ENCODE assay signal across 27 cellular contexts in genomic region chr21:31711326-31711725, GRCh38. TPM values are rescaled to one million over a fixed set of nuclear protein-coding genes. Genes with fewer than 3 reads are reported as not detected.
DNase-seq lines count a peak whose midpoint lies in the region; ATAC-seq, FAIRE-seq and TF ChIP-seq lines count a peak whose summit lies in the region.
"Had no signal": no experiment of that assay in that cellular context is flagged by ENCODE, and none has a peak within 500 bp of the region (broad histone marks: within the 10 kb centered on the region; RNA-seq: fewer than 3 reads in every experiment).

No MANE protein-coding gene starts in this region.

- DNase-seq in HepG2 (ENCODE audit: low spot score) (no peak), right lobe of liver (no peak), K562 (ENCODE audit: extremely low read depth in 1 of 4, low spot score in 3 of 4) (no peak), osteoblast (ENCODE audit: insufficient read length, low spot score, missing footprints) (no peak), posterior vena cava (ENCODE audit: low spot score) (no peak), H4 (ENCODE audit: low spot score) (no peak), mucosa of gallbladder (ENCODE audit: low spot score) (no peak), CD1c-positive myeloid dendritic cell (ENCODE audit: extremely low spot score) (no peak)
- DNase-seq: 8988T; CD8-positive, alpha-beta memory T cell; DMS79 treated with DMSO at 0.1 percent for 48 hours; GF-D8; GOT3; KG1; MG63; NCI-H1105 treated with DMSO at 0.1 percent for 48 hours; NCI-H146; NCI-H1930; NCI-H2107; NCI-H524; NCI-H774; SIG-M5 had no signal

- TF ChIP-seq EP300 in HepG2 (IDR thresholded peaks at IDR 0.05; ENCODE audit: low read depth in 2 of 2, low read length in 2 of 2): no peak
- TF ChIP-seq EP300 in HepG2 (CRISPR knock-in tag; IDR thresholded peaks at IDR 0.05; ENCODE audit: borderline replicate concordance): no peak
- no peak for TF ChIP-seq EP300 in K562 (IDR thresholded peaks at IDR 0.05; ENCODE audit: low read length)

- peaks cover 100% of the 10 kb centered on the region for H3K79me2 ChIP-seq in HepG2 (ENCODE audit: insufficient read depth, low read length)
- H3K79me2 ChIP-seq in K562 (ENCODE audit: control insufficient read depth, insufficient read depth, low read length): peaks cover 100% of the 10 kb centered on the region
- H3K79me2 ChIP-seq in osteoblast (ENCODE audit: insufficient read depth, low read length): peaks cover 99% of the 10 kb centered on the region

- H3K4me2 ChIP-seq in HepG2 (ENCODE audit: low read depth, low read length) (no peak overlapping the region), K562 (ENCODE audit: insufficient read depth, low read length) (no peak overlapping the region), osteoblast (ENCODE audit: insufficient read depth, low read length) (peak overlapping the region; percentile 69)
- H3K4me2 ChIP-seq: BLaER1 treated with 17β-estradiol and CSF1 and Interleukin-3, amounts not matched to agents 10 nM and 100 nM had no signal

- H3K27me3 ChIP-seq in HepG2 (ENCODE audit: control insufficient read depth in 1 of 2, insufficient read depth in 2 of 2, low read length in 2 of 2) (no peaks in the 10 kb centered on the region), right lobe of liver (no peaks in the 10 kb centered on the region), K562 (ENCODE audit: control insufficient read depth in 2 of 2, insufficient read depth in 2 of 2, low read length in 2 of 2) (no peaks in the 10 kb centered on the region), osteoblast (ENCODE audit: insufficient read depth, low read length) (no peaks in the 10 kb centered on the region)
- H3K27me3 ChIP-seq: BLaER1 treated with 17β-estradiol and CSF1 and Interleukin-3, amounts not matched to agents 10 nM and 100 nM; MG63 had no signal

- peaks cover 89% of the 10 kb centered on the region for H4K20me1 ChIP-seq in HepG2 (ENCODE audit: insufficient read depth, low read length)
- H4K20me1 ChIP-seq in K562 (replicated peaks; ENCODE audit: control insufficient read depth, insufficient read depth, low read length): peaks cover 29% of the 10 kb centered on the region
- peaks cover 27% of the 10 kb centered on the region for H4K20me1 ChIP-seq in osteoblast (ENCODE audit: insufficient read depth, low read length)

- H3K9ac ChIP-seq in HepG2 (ENCODE audit: insufficient read depth, low read depth, low read length) (no peak overlapping the region), K562 (ENCODE audit: insufficient read depth in 1 of 2, low read depth in 2 of 2, low read length in 2 of 2) (no peak overlapping the region)
- H3K9ac ChIP-seq: BLaER1 treated with 17β-estradiol and CSF1 and Interleukin-3, amounts not matched to agents 10 nM and 100 nM had no signal

- in situ Hi-C loops in HepG2 (cut with HindIII; ENCODE audit: extremely low pct_ligation_motif_present, low pct_unique_long_range_greater_than_20kb): no loop called here
- in situ Hi-C loops in K562 (cut with MboI): no loop called here

- TF ChIP-seq POLR2A in HepG2 (IDR thresholded peaks at IDR 0.05; ENCODE audit: insufficient read depth in 1 of 2, low read depth in 2 of 2, low read length in 2 of 2): no peak
- TF ChIP-seq POLR2A in right lobe of liver (IDR thresholded peaks at IDR 0.05): no peak
- no peak for TF ChIP-seq POLR2A in K562 (conservative IDR thresholded peaks at IDR 0.05)

- H3K4me3 ChIP-seq in HepG2 (replicated peaks in 1 of 3; ENCODE audit: insufficient read depth in 1 of 3, low read depth in 2 of 3, low read length in 3 of 3): no peak overlapping the region
- H3K4me3 ChIP-seq in right lobe of liver: no peak overlapping the region
- no peak overlapping the region for H3K4me3 ChIP-seq in K562
- H3K4me3 ChIP-seq in osteoblast (ENCODE audit: insufficient read depth, low read length): no peak overlapping the region
- H3K4me3 ChIP-seq: BLaER1 treated with 17β-estradiol and CSF1 and Interleukin-3, amounts not matched to agents 10 nM and 100 nM; MG63 had no signal

- H2AFZ ChIP-seq in HepG2 (ENCODE audit: low read length) (no peak overlapping the region), K562 (ENCODE audit: low read depth, low read length) (no peak overlapping the region), osteoblast (ENCODE audit: low read length) (no peak overlapping the region)

- FAIRE-seq in HepG2 (lab: Jason Lieb, UNC) (no peak), K562 (lab: Jason Lieb, UNC) (no peak)
- FAIRE-seq: GM12891, RCC 7860 had no signal

- H3K27ac ChIP-seq in HepG2 (ENCODE audit: extremely low read length, insufficient read depth, low read length): no peak overlapping the region
- no peak overlapping the region for H3K27ac ChIP-seq in right lobe of liver
- H3K27ac ChIP-seq in K562 (ENCODE audit: extremely low read depth, low read depth, low read length): no peak overlapping the region
- H3K27ac ChIP-seq in osteoblast (ENCODE audit: low read depth, low read length): peak overlapping the region; percentile 61
- H3K27ac ChIP-seq: BLaER1 treated with 17β-estradiol and CSF1 and Interleukin-3, amounts not matched to agents 10 nM and 100 nM; HL-60 had no signal

- CTCF ChIA-PET in HepG2 (lab: Yijun Ruan, JAX; ENCODE audit: low intra/inter-chr PET ratio, low total read pairs): no interaction called here
- CTCF ChIA-PET in K562 (lab: Yijun Ruan, JAX; ENCODE audit: low intra/inter-chr PET ratio): no interaction called here

- POLR2A ChIA-PET in HepG2 (lab: Yijun Ruan, JAX): no interaction called here
- POLR2A ChIA-PET in K562 (lab: Yijun Ruan, JAX): interaction anchor here (1.2 kb wide), 1 partner anchor 11 kb away, joined by 3 read pairs; no protein-coding TSS in a partner anchor

- TF ChIP-seq CTCF in HepG2 (CRISPR knock-in tag; IDR thresholded peaks at IDR 0.05) (no peak), right lobe of liver (IDR thresholded peaks at IDR 0.05) (no peak), K562 (IDR thresholded peaks at IDR 0.05 in 2 of 3, conservative IDR thresholded peaks at IDR 0.05 in 1 of 3; ENCODE audit: insufficient read depth in 2 of 3, low read depth in 1 of 3, low read length in 3 of 3) (no peak), osteoblast (IDR thresholded peaks at IDR 0.05; ENCODE audit: extremely low read depth, low read depth, low read length) (no peak)

- BruUV-seq in HepG2 (replicated peaks; lab: Mats Ljungman, UMichigan): no TSS peak
- BruUV-seq in K562 (replicated peaks; lab: Mats Ljungman, UMichigan): no TSS peak

- H3K4me1 ChIP-seq in HepG2 (ENCODE audit: insufficient read depth, low read length) (peaks cover 44% of the 10 kb centered on the region), right lobe of liver (peaks cover 0 to 50% (median 13%) of the 10 kb centered on the region in 4 donors), K562 (replicated peaks in 1 of 2; ENCODE audit: control insufficient read depth in 2 of 2, insufficient read depth in 2 of 2, low read length in 2 of 2) (peaks cover 3 to 46% of the 10 kb centered on the region in 2 experiments), osteoblast (ENCODE audit: insufficient read depth, low read length) (peaks cover 42% of the 10 kb centered on the region)

- H3K36me3 ChIP-seq in HepG2 (replicated peaks in 1 of 2; ENCODE audit: control insufficient read depth in 1 of 2, insufficient read depth in 2 of 2, low read length in 2 of 2): 0 out of 5 replicates have a peak, but pooled peaks cover 0 to 1% of the 10 kb centered on the region in 2 experiments
- H3K36me3 ChIP-seq in right lobe of liver: no peaks in the 10 kb centered on the region
- peaks cover 22% of the 10 kb centered on the region for H3K36me3 ChIP-seq in K562 (ENCODE audit: control insufficient read depth, insufficient read depth, low read length)
- H3K36me3 ChIP-seq in osteoblast (ENCODE audit: insufficient read depth, low read length): no peaks in the 10 kb centered on the region

- no peak for ATAC-seq in HepG2
- no peak for ATAC-seq in right lobe of liver
- no peak for ATAC-seq in K562
- ATAC-seq: HCT116 had no signal

- intact Hi-C loops in HepG2 (cut with micrococcal nuclease; ENCODE audit: unreplicated experiment) (loop anchor here (10.0 kb wide), 1 partner anchor 47 kb away; no protein-coding TSS in a partner anchor), right lobe of liver (cut with DNase I) (no loop called here), K562 (cut with micrococcal nuclease) (no loop called here), posterior vena cava (cut with DNase I) (no loop called here)

- 93% methylated on average over 1 of the region's 1 CpG for WGBS in HepG2 (ENCODE audit: low lambda C conversion rate)
- WGBS in right lobe of liver (ENCODE audit: insufficient coverage, low coverage, low lambda C conversion rate, missing lambda C conversion rate): 89% methylated on average over 1 of the region's 1 CpG
- whole genome bisulfite sequencing in K562 (ENCODE audit: insufficient coverage, low coverage, missing lambda C conversion rate): 81% methylated on average over 1 of the region's 1 CpG

- no peaks in the 10 kb centered on the region for H3K9me3 ChIP-seq in HepG2 (ENCODE audit: low read length)
- no peaks in the 10 kb centered on the region for H3K9me3 ChIP-seq in right lobe of liver
- no peaks in the 10 kb centered on the region for H3K9me3 ChIP-seq in K562 (replicated peaks; ENCODE audit: control insufficient read depth, insufficient read depth, low read depth, low read length)
- H3K9me3 ChIP-seq in osteoblast (ENCODE audit: low read depth, low read length): no peaks in the 10 kb centered on the region
- H3K9me3 ChIP-seq: BLaER1 treated with 17β-estradiol and CSF1 and Interleukin-3, amounts not matched to agents 10 nM and 100 nM; MG63 had no signal

- H3K9me1 ChIP-seq in K562 (ENCODE audit: control insufficient read depth, insufficient read depth, low read length): no peaks in the 10 kb centered on the region

- no peak for TF ChIP-seq RAD21 in HepG2 (CRISPR knock-in tag; IDR thresholded peaks at IDR 0.05)
- TF ChIP-seq RAD21 in K562 (CRISPR knock-in tag; conservative IDR thresholded peaks at IDR 0.05 in 1 of 2, IDR thresholded peaks at IDR 0.05 in 1 of 2): no peak

RNA-seq across cellular contexts. Expression of gene SCAF4, which starts 20.6 kb away (rescaled TPM):
- total RNA-seq in HepG2 (2016; rRNA removed; fragmentation: Illumina TruSeq; extraction: Trizol) (7.8 and 9.1 TPM in 2 replicates), right lobe of liver (10 to 100 TPM; 10.1 to 18.5 (median 13.7) TPM), K562 (2014; rRNA removed) (11.6 and 14.9 TPM in 2 replicates), K562 (2014; rRNA removed; fragmentation: Illumina TruSeq; extraction: Trizol) (17.2 and 18.8 TPM in 2 replicates), K562 (2015; rRNA removed; fragmentation: Illumina TruSeq; extraction: Trizol) (14.4 and 16.0 TPM in 2 replicates), K562 (2021) (52.2 and 55.7 TPM in 2 replicates), osteoblast (7.6 and 10.9 TPM in 2 replicates), posterior vena cava (10 to 100 TPM; 22.3 to 26.4 TPM), mucosa of gallbladder (28.8 TPM)
- 11.3 and 15.0 TPM in 2 replicates for total RNA-seq in HepG2 (2016; cell fraction: cytosol; rRNA removed; fragmentation: Illumina TruSeq; extraction: Trizol; ENCODE audit: low read depth)
- total RNA-seq in HepG2 (2016; cell fraction: insoluble cytoplasmic fraction; rRNA removed; fragmentation: Illumina TruSeq; extraction: Trizol): 6.5 and 9.5 TPM in 2 replicates
- total RNA-seq in HepG2 (2016; cell fraction: membrane; rRNA removed; fragmentation: Illumina TruSeq; extraction: Trizol): 5.5 and 5.8 TPM in 2 replicates
- total RNA-seq in HepG2 (2016; cell fraction: nucleus; rRNA removed; fragmentation: Illumina TruSeq; extraction: Trizol): 31.8 and 33.5 TPM in 2 replicates
- polyA plus RNA-seq in HepG2 (2011; rRNA removed) (11.1 and 11.5 TPM in 2 replicates), K562 (2011; rRNA removed) (27.3 and 33.9 TPM in 2 replicates), K562 (2014; fragmentation: Illumina TruSeq; extraction: Trizol) (44.2 and 48.2 TPM in 2 replicates), K562 (2014; fragmentation: Nextera tagmentation; extraction: Ambion mirVana) (1 to 10 TPM; 2.3 to 5.1 TPM), K562 (2014; rRNA removed) (28.3 and 30.3 TPM in 2 replicates)
- 3.4 and 4.2 TPM in 2 replicates for polyA plus RNA-seq in HepG2 (2011; cell fraction: cytosol; rRNA removed)
- polyA plus RNA-seq in HepG2 (2011; cell fraction: nucleus; rRNA removed): 41.8 and 44.1 TPM in 2 replicates
- polyA plus RNA-seq in HepG2 (2012): 22.5 and 23.1 TPM in 2 replicates
- 0.96 and 1.1 TPM in 2 replicates for polyA plus RNA-seq in HepG2 (2016; cell fraction: cytosol; fragmentation: Illumina TruSeq; extraction: Trizol; ENCODE audit: low read depth)
- polyA plus RNA-seq in HepG2 (2016; cell fraction: insoluble cytoplasmic fraction; fragmentation: Illumina TruSeq; extraction: Trizol; ENCODE audit: low read depth): 16.6 and 22.3 TPM in 2 replicates
- 2.3 and 2.9 TPM in 2 replicates for polyA plus RNA-seq in HepG2 (2016; cell fraction: membrane; fragmentation: Illumina TruSeq; extraction: Trizol; ENCODE audit: low read depth)
- polyA plus RNA-seq in HepG2 (2016; cell fraction: nucleus; fragmentation: Illumina TruSeq; extraction: Trizol; ENCODE audit: insufficient read depth, low read depth): 55.4 and 57.4 TPM in 2 replicates
- 15.5 and 17.2 TPM in 2 replicates for polyA minus RNA-seq in HepG2 (2011; rRNA and poly(A)+ RNA removed; ENCODE audit: low replicate concordance)
- polyA minus RNA-seq in HepG2 (2011; cell fraction: cytosol; rRNA and poly(A)+ RNA removed): 8.9 and 9.3 TPM in 2 replicates
- 113 and 114 TPM in 2 replicates for polyA minus RNA-seq in HepG2 (2011; cell fraction: nucleus; rRNA and poly(A)+ RNA removed)
- total RNA-seq in K562 (2011; cell fraction: chromatin; rRNA removed; ENCODE audit: low replicate concordance): 94.8 and 259 TPM in 2 replicates
- total RNA-seq in K562 (2011; cell fraction: nucleolus; rRNA removed): 49.9 and 60.1 TPM in 2 replicates
- 124 and 178 TPM in 2 replicates for total RNA-seq in K562 (2011; cell fraction: nucleoplasm; rRNA removed)
- 13.0 and 21.8 TPM in 2 replicates for polyA plus RNA-seq in K562 (2011; cell fraction: cytosol; rRNA removed)
- 85.0 and 99.6 TPM in 2 replicates for polyA plus RNA-seq in K562 (2011; cell fraction: nucleus; rRNA removed)
- 28.1 and 29.3 TPM in 2 replicates for polyA plus RNA-seq in K562 (2012)
- 34.5 and 35.1 TPM in 2 replicates for polyA minus RNA-seq in K562 (2011; rRNA and poly(A)+ RNA removed)
- 24.8 and 25.2 TPM in 2 replicates for polyA minus RNA-seq in K562 (2011; cell fraction: cytosol; rRNA and poly(A)+ RNA removed)
- polyA minus RNA-seq in K562 (2011; cell fraction: nucleus; rRNA and poly(A)+ RNA removed): 71.0 and 80.2 TPM in 2 replicates
- total RNA-seq in H4 (2014; rRNA removed; shearing (Covaris generic)): 1.6 and 3.1 TPM in 2 replicates

RNA-seq across cellular contexts. Expression of gene SOD1, which starts 51.8 kb away (rescaled TPM):
- 537 and 796 TPM in 2 replicates for total RNA-seq in HepG2 (2016; rRNA removed; fragmentation: Illumina TruSeq; extraction: Trizol)
- 111 and 115 TPM in 2 replicates for total RNA-seq in HepG2 (2016; cell fraction: cytosol; rRNA removed; fragmentation: Illumina TruSeq; extraction: Trizol; ENCODE audit: low read depth)
- 560 and 812 TPM in 2 replicates for total RNA-seq in HepG2 (2016; cell fraction: insoluble cytoplasmic fraction; rRNA removed; fragmentation: Illumina TruSeq; extraction: Trizol)
- 188 and 193 TPM in 2 replicates for total RNA-seq in HepG2 (2016; cell fraction: membrane; rRNA removed; fragmentation: Illumina TruSeq; extraction: Trizol)
- 192 and 198 TPM in 2 replicates for total RNA-seq in HepG2 (2016; cell fraction: nucleus; rRNA removed; fragmentation: Illumina TruSeq; extraction: Trizol)
- polyA plus RNA-seq in HepG2 (2011; rRNA removed): 220 and 317 TPM in 2 replicates
- polyA plus RNA-seq in HepG2 (2011; cell fraction: cytosol; rRNA removed): 351 and 366 TPM in 2 replicates
- 86.6 and 92.5 TPM in 2 replicates for polyA plus RNA-seq in HepG2 (2011; cell fraction: nucleus; rRNA removed)
- polyA plus RNA-seq in HepG2 (2012): 298 and 405 TPM in 2 replicates
- 103 and 124 TPM in 2 replicates for polyA plus RNA-seq in HepG2 (2016; cell fraction: cytosol; fragmentation: Illumina TruSeq; extraction: Trizol; ENCODE audit: low read depth)
- polyA plus RNA-seq in HepG2 (2016; cell fraction: insoluble cytoplasmic fraction; fragmentation: Illumina TruSeq; extraction: Trizol; ENCODE audit: low read depth): 763 and 855 TPM in 2 replicates
- polyA plus RNA-seq in HepG2 (2016; cell fraction: membrane; fragmentation: Illumina TruSeq; extraction: Trizol; ENCODE audit: low read depth): 153 and 169 TPM in 2 replicates
- 306 and 314 TPM in 2 replicates for polyA plus RNA-seq in HepG2 (2016; cell fraction: nucleus; fragmentation: Illumina TruSeq; extraction: Trizol; ENCODE audit: insufficient read depth, low read depth)
- 81.8 and 102 TPM in 2 replicates for polyA minus RNA-seq in HepG2 (2011; rRNA and poly(A)+ RNA removed; ENCODE audit: low replicate concordance)
- polyA minus RNA-seq in HepG2 (2011; cell fraction: cytosol; rRNA and poly(A)+ RNA removed): 290 and 341 TPM in 2 replicates
- polyA minus RNA-seq in HepG2 (2011; cell fraction: nucleus; rRNA and poly(A)+ RNA removed): 57.2 and 63.5 TPM in 2 replicates
- total RNA-seq in right lobe of liver: 1,000 to 10,000 TPM in 1 of 6 experiments, 100 to 1,000 TPM in 5; 398 to 1,176 (median 518) TPM
- 34.1 and 47.2 TPM in 2 replicates for total RNA-seq in K562 (2011; cell fraction: chromatin; rRNA removed; ENCODE audit: low replicate concordance)
- total RNA-seq in K562 (2011; cell fraction: nucleolus; rRNA removed): 65.2 and 66.5 TPM in 2 replicates
- 81.2 and 82.4 TPM in 2 replicates for total RNA-seq in K562 (2011; cell fraction: nucleoplasm; rRNA removed)
- total RNA-seq in K562 (2014; rRNA removed): 419 and 452 TPM in 2 replicates
- 633 and 657 TPM in 2 replicates for total RNA-seq in K562 (2014; rRNA removed; fragmentation: Illumina TruSeq; extraction: Trizol)
- 603 and 618 TPM in 2 replicates for total RNA-seq in K562 (2015; rRNA removed; fragmentation: Illumina TruSeq; extraction: Trizol)
- 502 and 508 TPM in 2 replicates for total RNA-seq in K562 (2021)
- 514 and 783 TPM in 2 replicates for polyA plus RNA-seq in K562 (2011; rRNA removed)
- 344 and 485 TPM in 2 replicates for polyA plus RNA-seq in K562 (2011; cell fraction: cytosol; rRNA removed)
- 104 and 172 TPM in 2 replicates for polyA plus RNA-seq in K562 (2011; cell fraction: nucleus; rRNA removed)
- polyA plus RNA-seq in K562 (2012): 288 and 652 TPM in 2 replicates
- polyA plus RNA-seq in K562 (2014; fragmentation: Illumina TruSeq; extraction: Trizol): 577 and 611 TPM in 2 replicates
- 1,000 to 10,000 TPM; 1,386 to 1,409 TPM for polyA plus RNA-seq in K562 (2014; fragmentation: Nextera tagmentation; extraction: Ambion mirVana)
- 613 and 642 TPM in 2 replicates for polyA plus RNA-seq in K562 (2014; rRNA removed)
- polyA minus RNA-seq in K562 (2011; rRNA and poly(A)+ RNA removed): 483 and 698 TPM in 2 replicates
- 436 and 452 TPM in 2 replicates for polyA minus RNA-seq in K562 (2011; cell fraction: cytosol; rRNA and poly(A)+ RNA removed)
- 37.4 and 67.0 TPM in 2 replicates for polyA minus RNA-seq in K562 (2011; cell fraction: nucleus; rRNA and poly(A)+ RNA removed)
- total RNA-seq in osteoblast: 187 and 207 TPM in 2 replicates
- 100 to 1,000 TPM; 164 to 183 TPM for total RNA-seq in posterior vena cava
- total RNA-seq in H4 (2014; rRNA removed; shearing (Covaris generic)): 769 and 782 TPM in 2 replicates
- 344 TPM for total RNA-seq in mucosa of gallbladder

Comparison
In these comparisons a context has a peak if more than half of its experiments do, and no peak if none do; other contexts are left out.
1. Of the 241 proteins assayed by ChIP-seq in both HepG2 and K562: peak only in HepG2: none; only in K562: ADNP and CHD4; in both: none; in neither: 239.